In genomic region chr12:57461326-57461903, GRCh38 we compare ENCODE assay signal across 8 cellular contexts. TPM values are rescaled to one million over a fixed set of nuclear protein-coding genes. Genes with fewer than 3 reads are reported as not detected.
DNase-seq lines count a peak whose midpoint lies in the region; ATAC-seq and TF ChIP-seq lines count a peak whose summit lies in the region.

No MANE protein-coding gene starts in this region.

- H3K4me1 Mint-ChIP-seq in activated naive CD4-positive, alpha-beta T cell treated with anti-CD3 and anti-CD28 coated beads, Interleukin-2, amount 10 ng/mL, durations not matched to agents 7 days and 5 days, result peaks cover 64% of the 10 kb centered on the region

- peak; percentile 75 for DNase-seq in EH (ENCODE audit: low read depth)
- DNase-seq in LoVo (ENCODE audit: low spot score), result peak; percentile 46
- DNase-seq in activated naive CD4-positive, alpha-beta T cell treated with anti-CD3 and anti-CD28 coated beads, Interleukin-2, amount 10 ng/mL, durations not matched to agents 7 days and 5 days, result peak; percentile 67
- peak; percentile 74 for DNase-seq in left ventricle myocardium inferior
- peak; percentile 90 for DNase-seq in posterior vena cava (ENCODE audit: low spot score)
- DNase-seq in SKM-1 (lab: John Stamatoyannopoulos, UW; ENCODE audit: unreplicated experiment), result no peak
- no peak for DNase-seq in KG1 (lab: John Stamatoyannopoulos, UW)

- intact Hi-C loops in left ventricle myocardium inferior (cut with micrococcal nuclease), result no loop called here
- intact Hi-C loops in posterior vena cava (cut with DNase I), result no loop called here

- no peak for TF ChIP-seq CTCF in left ventricle myocardium inferior (IDR thresholded peaks at IDR 0.05; ENCODE audit: borderline replicate concordance)

- H3K4me3 Mint-ChIP-seq in activated naive CD4-positive, alpha-beta T cell treated with anti-CD3 and anti-CD28 coated beads, Interleukin-2, amount 10 ng/mL, durations not matched to agents 7 days and 5 days, result peak overlapping the region; percentile 73

- no peaks in the 10 kb centered on the region for H3K9me3 ChIP-seq in left ventricle myocardium inferior (replicated peaks)

- no peak for ATAC-seq in HG02759 (IDR thresholded peaks at IDR 0.05; ENCODE audit: unreplicated experiment)

- CTCF ChIA-PET in activated naive CD4-positive, alpha-beta T cell treated with anti-CD3 and anti-CD28 coated beads, Interleukin-2, amount 10 ng/mL, durations not matched to agents 7 days and 5 days (lab: Charles Lee), result interaction anchor here (0.5 to 7.5 kb wide), 5 partner anchors 9 to 95 kb away, joined by 3 to 67 read pairs (median 4); partner anchors contain the start of gene ARHGAP9

- H3K27me3 Mint-ChIP-seq in activated naive CD4-positive, alpha-beta T cell treated with anti-CD3 and anti-CD28 coated beads, Interleukin-2, amount 10 ng/mL, durations not matched to agents 7 days and 5 days, result peaks cover 58% of the 10 kb centered on the region

- no peaks in the 10 kb centered on the region for H3K36me3 ChIP-seq in left ventricle myocardium inferior

- H3K4me3 ChIP-seq in left ventricle myocardium inferior, result peak overlapping the region; percentile 80

- H3K27ac Mint-ChIP-seq in activated naive CD4-positive, alpha-beta T cell treated with anti-CD3 and anti-CD28 coated beads, Interleukin-2, amount 10 ng/mL, durations not matched to agents 7 days and 5 days, result no peak overlapping the region

- H3K36me3 Mint-ChIP-seq in activated naive CD4-positive, alpha-beta T cell treated with anti-CD3 and anti-CD28 coated beads, Interleukin-2, amount 10 ng/mL, durations not matched to agents 7 days and 5 days, result peaks cover 1% of the 10 kb centered on the region

- no peaks in the 10 kb centered on the region for H3K9me3 Mint-ChIP-seq in activated naive CD4-positive, alpha-beta T cell treated with anti-CD3 and anti-CD28 coated beads, Interleukin-2, amount 10 ng/mL, durations not matched to agents 7 days and 5 days

- H3K4me1 ChIP-seq in left ventricle myocardium inferior, result peaks cover 44% of the 10 kb centered on the region

- H3K27ac ChIP-seq in left ventricle myocardium inferior (replicated peaks), result peak overlapping the region; percentile 78

- peaks cover 27% of the 10 kb centered on the region for H3K27me3 ChIP-seq in left ventricle myocardium inferior (ENCODE audit: low read depth)

RNA-seq across cellular contexts. Expression of gene GLI1, which starts 1.8 kb away (rescaled TPM):
- total RNA-seq in left ventricle myocardium inferior (0.93 TPM), posterior vena cava (1 to 10 TPM in 1 of 2 donors, under 1 TPM in 1; 0.90 to 3.2 TPM)

RNA-seq across cellular contexts. Expression of gene INHBE, which starts 6.3 kb away (rescaled TPM):
- total RNA-seq in left ventricle myocardium inferior, result not detected
- total RNA-seq in posterior vena cava, result not detected

RNA-seq across cellular contexts. Expression of gene ARHGAP9, which starts 18.3 kb away (rescaled TPM):
- total RNA-seq in left ventricle myocardium inferior, result 4.2 TPM
- total RNA-seq in posterior vena cava, result 10 to 100 TPM; 12.7 to 20.7 TPM

RNA-seq across cellular contexts. Expression of gene MARS1, which starts 26.5 kb away (rescaled TPM):
- total RNA-seq in left ventricle myocardium inferior (73.1 TPM), posterior vena cava (100 to 1,000 TPM; 135 to 142 TPM)

RNA-seq across cellular contexts. Expression of gene INHBC, which starts 26.8 kb away (rescaled TPM):
- not detected for total RNA-seq in left ventricle myocardium inferior
- total RNA-seq in posterior vena cava, result not detected

Comparison
In these comparisons a context has a peak if more than half of its experiments do, and no peak if none do; other contexts are left out.
1. DNase-seq: peak in EH (single experiment), LoVo (single experiment), activated naive CD4-positive, alpha-beta T cell treated with anti-CD3 and anti-CD28 coated beads, Interleukin-2, amount 10 ng/mL, durations not matched to agents 7 days and 5 days (single experiment), left ventricle myocardium inferior (single experiment) and posterior vena cava (single experiment); none in SKM-1 (single experiment) and KG1 (single experiment).